In the genomic region with DNA sequence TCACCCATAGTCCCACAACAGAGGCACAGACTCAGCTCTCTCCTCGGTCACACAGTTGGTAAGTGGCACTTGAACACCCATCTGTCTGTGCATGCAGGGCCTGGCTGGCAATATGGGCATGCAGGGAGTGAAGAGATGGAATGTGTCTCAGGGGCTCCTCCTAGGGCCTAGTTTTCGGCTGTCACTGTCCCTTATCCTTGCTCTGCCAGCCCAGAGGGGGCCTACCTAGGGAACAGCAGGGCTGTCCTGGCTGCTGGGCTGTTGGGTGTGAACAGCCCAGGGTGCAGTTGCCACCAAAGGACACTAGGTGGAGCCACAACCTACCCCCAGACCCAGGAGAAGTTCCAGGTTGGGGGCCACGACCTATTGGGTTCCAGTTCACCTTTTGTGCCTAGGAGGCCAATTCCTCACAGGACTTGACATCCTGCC, we compare ENCODE assay signal across 9 cellular contexts. TPM values are rescaled to one million over a fixed set of nuclear protein-coding genes. Genes with fewer than 3 reads are reported as not detected.
A peak's percentile ranks its signal among the peaks of the same experiment; 100 is the strongest.
DNase-seq lines count a peak whose midpoint lies in the region; ATAC-seq and TF ChIP-seq lines count a peak whose summit lies in the region.
"Not testable (repeated sequence)": the region's sequence is repeated elsewhere in the genome, so short reads cannot be mapped to it uniquely, and the experiment has no call there.
"Had no signal": no experiment of that assay in that cellular context is flagged by ENCODE, and none has a peak within 500 bp of the region (broad histone marks: within the 10 kb centered on the region; RNA-seq: fewer than 3 reads in every experiment).

No MANE protein-coding gene starts in this region.

- H3K4me1 Mint-ChIP-seq in CD4-positive, CD25-positive, alpha-beta regulatory T cell; T-helper 17 cell; stimulated activated memory B cell treated with anti-CD40 and anti-IgM and Interleukin-4, amounts not matched to agents 10 μg/mL and 1 μg/mL and 100 μg/mL, for 72 hours: not testable (repeated sequence)

- H3K9me3 Mint-ChIP-seq in CD4-positive, CD25-positive, alpha-beta regulatory T cell; stimulated activated memory B cell treated with anti-CD40 and anti-IgM and Interleukin-4, amounts not matched to agents 10 μg/mL and 1 μg/mL and 100 μg/mL, for 72 hours: not testable (repeated sequence)

- H3K9me3 ChIP-seq in CD4-positive, CD25-positive, alpha-beta regulatory T cell (ENCODE audit: control insufficient read depth in 2 of 2, low read length in 2 of 2); Karpas-422 (ENCODE audit: low read length); T-helper 17 cell (ENCODE audit: control insufficient read depth, low read length, poor library complexity, severe bottlenecking); right lobe of liver: not testable (repeated sequence)

- not testable (repeated sequence) for H3K79me2 ChIP-seq in Karpas-422 (ENCODE audit: low read length)

- not testable (repeated sequence) for H3K36me3 Mint-ChIP-seq in CD4-positive, CD25-positive, alpha-beta regulatory T cell; T-helper 17 cell (ENCODE audit: low read depth); stimulated activated memory B cell treated with anti-CD40 and anti-IgM and Interleukin-4, amounts not matched to agents 10 μg/mL and 1 μg/mL and 100 μg/mL, for 72 hours

- not testable (repeated sequence) for H3K4me1 ChIP-seq in CD4-positive, CD25-positive, alpha-beta regulatory T cell (ENCODE audit: control insufficient read depth, insufficient read depth, low read length, poor library complexity, severe bottlenecking); Karpas-422 (ENCODE audit: low read length); right lobe of liver

- intact Hi-C loops in right lobe of liver (cut with DNase I) = not testable (repeated sequence)

- H3K27me3 Mint-ChIP-seq in CD4-positive, CD25-positive, alpha-beta regulatory T cell; T-helper 17 cell; stimulated activated memory B cell treated with anti-CD40 and anti-IgM and Interleukin-4, amounts not matched to agents 10 μg/mL and 1 μg/mL and 100 μg/mL, for 72 hours: not testable (repeated sequence)

- TF ChIP-seq CTCF in epithelial cell of esophagus (IDR thresholded peaks at IDR 0.05; ENCODE audit: insufficient read depth, low read depth, low read length, missing control alignments) (peak; percentile 55), right lobe of liver (IDR thresholded peaks at IDR 0.05) (peak in 3 of 4 donors; percentile 15 to 58 (median 22))

- not testable (repeated sequence) for H3K27me3 ChIP-seq in CD4-positive, CD25-positive, alpha-beta regulatory T cell (ENCODE audit: control insufficient read depth, insufficient read depth, low read length); Karpas-422 (ENCODE audit: low read length); right lobe of liver

- H3K27ac ChIP-seq in CD4-positive, CD25-positive, alpha-beta regulatory T cell (ENCODE audit: insufficient read depth, low read length, poor library complexity, severe bottlenecking); Karpas-422 (ENCODE audit: low read length); right lobe of liver: not testable (repeated sequence)

- ATAC-seq in CD4-positive, CD25-positive, alpha-beta regulatory T cell (ENCODE audit: low read depth in 2 of 2) = peak; percentile 73 to 79
- ATAC-seq in GM21367 (IDR thresholded peaks at IDR 0.05; ENCODE audit: unreplicated experiment) (peak; percentile 50), T-helper 17 cell (peak; percentile 89), right lobe of liver (peak; percentile 67 to 83 (median 72))
- ATAC-seq in stimulated activated memory B cell treated with anti-CD40 and anti-IgM and Interleukin-4, amounts not matched to agents 10 μg/mL and 1 μg/mL and 100 μg/mL, for 72 hours = peak; percentile 80

- H3K4me3 Mint-ChIP-seq in CD4-positive, CD25-positive, alpha-beta regulatory T cell = peak overlapping the region in 1 of 4 donors; percentile 63
- H3K4me3 Mint-ChIP-seq in T-helper 17 cell; stimulated activated memory B cell treated with anti-CD40 and anti-IgM and Interleukin-4, amounts not matched to agents 10 μg/mL and 1 μg/mL and 100 μg/mL, for 72 hours: not testable (repeated sequence)

- H3K27ac Mint-ChIP-seq in CD4-positive, CD25-positive, alpha-beta regulatory T cell; T-helper 17 cell; stimulated activated memory B cell treated with anti-CD40 and anti-IgM and Interleukin-4, amounts not matched to agents 10 μg/mL and 1 μg/mL and 100 μg/mL, for 72 hours: not testable (repeated sequence)

- peak in 1 of 3 donors; percentile 43 for DNase-seq in CD4-positive, CD25-positive, alpha-beta regulatory T cell
- DNase-seq in Karpas-422 (peak; percentile 74), epithelial cell of esophagus (ENCODE audit: low read depth) (peak; percentile 36)
- DNase-seq in T-helper 17 cell, right lobe of liver: not testable (repeated sequence)
- peak; percentile 23 for DNase-seq in activated T-helper 9 cell treated with anti-CD3 and anti-CD28 coated beads, Interleukin-2, amount 50 U/mL, for 16 hours (ENCODE audit: low read depth)

- WGBS in right lobe of liver (ENCODE audit: insufficient coverage, low coverage, low lambda C conversion rate, missing lambda C conversion rate) = 40% methylated on average over 2 of the region's 3 CpGs

- H3K9ac ChIP-seq in Karpas-422 (ENCODE audit: low read length) = not testable (repeated sequence)

- H3K4me3 ChIP-seq in CD4-positive, CD25-positive, alpha-beta regulatory T cell (ENCODE audit: low read depth, low read length); Karpas-422 (ENCODE audit: low read length); epithelial cell of esophagus (ENCODE audit: low read length); right lobe of liver: not testable (repeated sequence)

- not testable (repeated sequence) for H2AFZ ChIP-seq in Karpas-422 (ENCODE audit: low read length)

- not testable (repeated sequence) for H3K9me2 ChIP-seq in Karpas-422 (replicated peaks; ENCODE audit: insufficient read depth, low read length)

- not testable (repeated sequence) for H4K20me1 ChIP-seq in Karpas-422 (ENCODE audit: insufficient read depth, low read depth, low read length)

- H3K36me3 ChIP-seq in CD4-positive, CD25-positive, alpha-beta regulatory T cell (ENCODE audit: control insufficient read depth, insufficient read depth, low read length); Karpas-422 (ENCODE audit: insufficient read depth, low read length); right lobe of liver: not testable (repeated sequence)

- TF ChIP-seq POLR2A in right lobe of liver (IDR thresholded peaks at IDR 0.05) = not testable (repeated sequence)

- H3K4me2 ChIP-seq in Karpas-422 (ENCODE audit: low read depth, low read length, poor library complexity, severe bottlenecking) = not testable (repeated sequence)

RNA-seq across cellular contexts. Expression of gene RNU1-4, which starts 30.6 kb away (rescaled TPM):
- total RNA-seq in CD4-positive, CD25-positive, alpha-beta regulatory T cell = 3,278 TPM
- 10 to 100 TPM in 1 of 4 donors, not detected in 3; 23.7 TPM for polyA plus RNA-seq in CD4-positive, CD25-positive, alpha-beta regulatory T cell
- under 0.01 TPM in 2 replicates for total RNA-seq in Karpas-422 (2014; rRNA removed; shearing (Covaris generic); ENCODE audit: low replicate concordance)
- total RNA-seq in T-helper 17 cell (1,000 to 10,000 TPM; 3,182 to 3,922 TPM), right lobe of liver (1,000 to 10,000 TPM in 3 of 6 experiments, 100 to 1,000 TPM in 1, under 1 TPM in 2; under 0.01 to 3,377 (median 977) TPM)
- polyA plus RNA-seq: BJ had no signal

RNA-seq across cellular contexts. Expression of gene RNU1-3, which starts 42.9 kb away (rescaled TPM):
- total RNA-seq in CD4-positive, CD25-positive, alpha-beta regulatory T cell = 3,278 TPM
- 10 to 100 TPM in 1 of 4 donors, not detected in 3; 23.7 TPM for polyA plus RNA-seq in CD4-positive, CD25-positive, alpha-beta regulatory T cell
- under 0.01 TPM in 2 replicates for total RNA-seq in Karpas-422 (2014; rRNA removed; shearing (Covaris generic); ENCODE audit: low replicate concordance)
- total RNA-seq in T-helper 17 cell (1,000 to 10,000 TPM; 3,182 to 3,922 TPM), right lobe of liver (1,000 to 10,000 TPM in 3 of 6 experiments, 100 to 1,000 TPM in 1, under 1 TPM in 2; under 0.01 to 3,377 (median 977) TPM)
- polyA plus RNA-seq: BJ had no signal
